Comparison of ENCODE assay signal across 2 cellular contexts in the genomic region with DNA sequence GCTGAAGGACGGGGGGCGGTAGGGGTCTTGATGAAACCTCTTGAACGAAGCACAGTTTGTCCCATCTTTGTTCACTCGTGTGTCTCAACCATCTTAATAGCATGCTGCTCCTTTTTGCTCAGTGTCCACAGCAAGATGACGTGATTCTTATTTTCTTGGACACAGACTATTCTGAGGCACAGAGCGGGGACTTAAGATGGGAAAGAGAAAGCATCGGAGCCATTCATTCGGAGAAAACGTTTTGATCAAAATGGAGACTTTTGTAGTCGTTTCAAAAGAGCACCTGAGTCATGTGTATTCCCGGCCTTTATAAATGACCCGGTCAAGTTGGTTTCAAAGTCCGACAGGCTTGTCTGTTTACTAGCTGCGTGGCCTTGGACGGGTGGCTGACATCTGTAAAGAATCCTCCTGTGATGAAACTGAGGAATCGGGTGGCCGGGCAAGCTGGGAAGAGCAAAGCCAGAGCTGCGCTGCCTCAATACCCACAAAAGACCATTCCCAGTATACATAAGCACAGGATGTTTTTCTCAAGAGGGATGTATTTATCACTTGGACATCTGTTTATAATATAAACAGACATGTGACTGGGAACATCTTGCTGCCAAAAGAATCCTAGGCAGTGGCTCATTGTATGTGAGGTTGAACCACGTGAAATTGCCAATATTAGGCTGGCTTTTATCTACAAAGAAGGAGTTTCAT.
TF ChIP-seq lines count a peak whose summit lies in the region.

No MANE protein-coding gene starts in this region.

TF ChIP-seq in SK-N-SH treated with all-trans-retinoic acid at 6 μM for 48 hours, 23 proteins besides CTCF, POLR2A, EP300 and RAD21 (continued from another document):
- TF ChIP-seq TSHZ2 (CRISPR knock-in tag; IDR thresholded peaks at IDR 0.05) = no peak
- TF ChIP-seq, protein P1, sequence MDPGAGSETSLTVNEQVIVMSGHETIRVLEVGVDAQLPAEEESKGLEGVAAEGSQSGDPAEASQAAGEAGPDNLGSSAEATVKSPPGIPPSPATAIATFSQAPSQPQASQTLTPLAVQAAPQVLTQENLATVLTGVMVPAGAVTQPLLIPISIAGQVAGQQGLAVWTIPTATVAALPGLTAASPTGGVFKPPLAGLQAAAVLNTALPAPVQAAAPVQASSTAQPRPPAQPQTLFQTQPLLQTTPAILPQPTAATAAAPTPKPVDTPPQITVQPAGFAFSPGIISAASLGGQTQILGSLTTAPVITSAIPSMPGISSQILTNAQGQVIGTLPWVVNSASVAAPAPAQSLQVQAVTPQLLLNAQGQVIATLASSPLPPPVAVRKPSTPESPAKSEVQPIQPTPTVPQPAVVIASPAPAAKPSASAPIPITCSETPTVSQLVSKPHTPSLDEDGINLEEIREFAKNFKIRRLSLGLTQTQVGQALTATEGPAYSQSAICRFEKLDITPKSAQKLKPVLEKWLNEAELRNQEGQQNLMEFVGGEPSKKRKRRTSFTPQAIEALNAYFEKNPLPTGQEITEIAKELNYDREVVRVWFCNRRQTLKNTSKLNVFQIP (CRISPR knock-in tag; IDR thresholded peaks at IDR 0.05; ENCODE audit: borderline replicate concordance, low read depth) = no peak
- no peak for TF ChIP-seq ISL1 (CRISPR knock-in tag; IDR thresholded peaks at IDR 0.05)
- TF ChIP-seq CREB5 (CRISPR knock-in tag; IDR thresholded peaks at IDR 0.05; ENCODE audit: low read depth) = no peak
- TF ChIP-seq PPARA (CRISPR knock-in tag; IDR thresholded peaks at IDR 0.05; ENCODE audit: borderline replicate concordance) = no peak
- TF ChIP-seq ZNF70 (CRISPR knock-in tag; IDR thresholded peaks at IDR 0.05) = no peak
- no peak for TF ChIP-seq RARB (CRISPR knock-in tag; IDR thresholded peaks at IDR 0.05)
- TF ChIP-seq ZC3H10 (CRISPR knock-in tag; IDR thresholded peaks at IDR 0.05) = no peak
- TF ChIP-seq TCF4 (CRISPR knock-in tag; IDR thresholded peaks at IDR 0.05; ENCODE audit: borderline replicate concordance) = no peak
- no peak for TF ChIP-seq SNAI2 (CRISPR knock-in tag; IDR thresholded peaks at IDR 0.05)
- no peak for TF ChIP-seq CSDC2 (CRISPR knock-in tag; IDR thresholded peaks at IDR 0.05)
- TF ChIP-seq ARNTL (CRISPR knock-in tag; IDR thresholded peaks at IDR 0.05; ENCODE audit: borderline replicate concordance, low read depth) = no peak
- TF ChIP-seq TOX (CRISPR knock-in tag; IDR thresholded peaks at IDR 0.05; ENCODE audit: borderline replicate concordance) = no peak
- TF ChIP-seq GLIS3 (CRISPR knock-in tag; IDR thresholded peaks at IDR 0.05) = no peak
- TF ChIP-seq ZNF8 (CRISPR knock-in tag; IDR thresholded peaks at IDR 0.05) = no peak

TF ChIP-seq in SK-N-SH, 30 proteins besides CTCF, POLR2A, EP300 and RAD21 (continued from another document):
- TF ChIP-seq MXI1 (IDR thresholded peaks at IDR 0.05; ENCODE audit: low read depth, low read length) (no peak), GABPA (IDR thresholded peaks at IDR 0.05; ENCODE audit: low read depth) (no peak), ELF1 (IDR thresholded peaks at IDR 0.05) (no peak)
TF ChIP-seq in SK-N-SH: peak in this region for 0.
